In genomic region chr5:139772927-139773690, GRCh38 we compare ENCODE assay signal across 2 cellular contexts.
TF ChIP-seq lines count a peak whose summit lies in the region.

No MANE protein-coding gene starts in this region.

TF ChIP-seq in HEK293, 187 proteins besides CTCF, POLR2A, EP300 and RAD21 (continued from another document):
- peak; percentile 77 for TF ChIP-seq EGR2 (tag by site-specific recombination; IDR thresholded peaks at IDR 0.05; ENCODE audit: low read depth)
- no peak for TF ChIP-seq ZNF16 (tag by site-specific recombination; IDR thresholded peaks at IDR 0.05; ENCODE audit: low read depth)
- TF ChIP-seq ZNF146 (tag by site-specific recombination; IDR thresholded peaks at IDR 0.05) = peak; percentile 80
- no peak for TF ChIP-seq ZNF544 (tag by site-specific recombination; IDR thresholded peaks at IDR 0.05)
- TF ChIP-seq ZNF530 (tag by site-specific recombination; IDR thresholded peaks at IDR 0.05; ENCODE audit: low read depth) = no peak
- no peak for TF ChIP-seq ZSCAN5A (tag by site-specific recombination; IDR thresholded peaks at IDR 0.05)
- TF ChIP-seq ZNF121 (tag by site-specific recombination; IDR thresholded peaks at IDR 0.05) = peak; percentile 53; the same call in 1 of the 2 replicates
- peak; percentile 60 for TF ChIP-seq ZFHX2 (tag by site-specific recombination; conservative IDR thresholded peaks at IDR 0.05)
- TF ChIP-seq ZNF658 (tag by site-specific recombination; IDR thresholded peaks at IDR 0.05) = no peak
- no peak for TF ChIP-seq ZNF174 (tag by site-specific recombination; IDR thresholded peaks at IDR 0.05)
- TF ChIP-seq ZNF112 (tag by site-specific recombination; IDR thresholded peaks at IDR 0.05) = no peak
- TF ChIP-seq ZNF707 (tag by site-specific recombination; IDR thresholded peaks at IDR 0.05) = no peak
- no peak for TF ChIP-seq HOXD13 (CRISPR knock-in tag; IDR thresholded peaks at IDR 0.05; ENCODE audit: borderline replicate concordance)

TF ChIP-seq in IMR-90, 13 proteins besides CTCF, POLR2A, EP300 and RAD21 (continued from another document):
- no peak for TF ChIP-seq MAZ (IDR thresholded peaks at IDR 0.05; ENCODE audit: borderline replicate concordance, low read depth, low read length)
